Comparison of ENCODE assay signal across 23 cellular contexts in genomic region chr3:14826069-14826468, GRCh38. TPM values are rescaled to one million over a fixed set of nuclear protein-coding genes. Genes with fewer than 3 reads are reported as not detected.
"Had no signal": no experiment of that assay in that cellular context is flagged by ENCODE, and none has a peak within 500 bp of the region (broad histone marks: within the 10 kb centered on the region; RNA-seq: fewer than 3 reads in every experiment).

No MANE protein-coding gene starts in this region.

- H3K4me3 ChIP-seq: colonic mucosa, coronary artery, dorsolateral prefrontal cortex, esophagus muscularis mucosa, esophagus squamous epithelium, gastrocnemius medialis, gastroesophageal sphincter, heart left ventricle, heart right ventricle had no signal

- H3K4me1 ChIP-seq: colonic mucosa, foreskin keratinocyte had no signal

- H3K36me3 ChIP-seq: colonic mucosa, esophagus squamous epithelium, gastrocnemius medialis had no signal

- H3K27me3 ChIP-seq: colonic mucosa had no signal

- H3K9me3 ChIP-seq: colonic mucosa, esophagus muscularis mucosa, esophagus squamous epithelium, gastrocnemius medialis, gastroesophageal sphincter, heart left ventricle, heart right ventricle had no signal

- DNase-seq: colonic mucosa; cortex of kidney; dermis blood vessel endothelial cell; dorsolateral prefrontal cortex; effector CD4-positive, alpha-beta T cell; effector CD8-positive, alpha-beta T cell; effector memory CD4-positive, alpha-beta T cell; effector memory CD8-positive, alpha-beta T cell; endodermal cell; erythroblast; esophagus squamous epithelium; foreskin fibroblast; foreskin keratinocyte; foreskin melanocyte; gastrocnemius medialis; glutamatergic neuron; head of caudate nucleus; heart left ventricle; heart right ventricle had no signal

- H3K27ac ChIP-seq: colonic mucosa, coronary artery, dorsolateral prefrontal cortex, epithelial cell of prostate, esophagus muscularis mucosa, esophagus squamous epithelium, foreskin keratinocyte, gastrocnemius medialis, gastroesophageal sphincter, heart left ventricle, heart right ventricle had no signal

RNA-seq across cellular contexts. Expression of gene FGD5, which starts 7.3 kb away (rescaled TPM):
- total RNA-seq: foreskin keratinocyte had no signal
- polyA plus RNA-seq: foreskin keratinocyte had no signal
